Comparison of ENCODE assay signal across 10 cellular contexts in the genomic region with DNA sequence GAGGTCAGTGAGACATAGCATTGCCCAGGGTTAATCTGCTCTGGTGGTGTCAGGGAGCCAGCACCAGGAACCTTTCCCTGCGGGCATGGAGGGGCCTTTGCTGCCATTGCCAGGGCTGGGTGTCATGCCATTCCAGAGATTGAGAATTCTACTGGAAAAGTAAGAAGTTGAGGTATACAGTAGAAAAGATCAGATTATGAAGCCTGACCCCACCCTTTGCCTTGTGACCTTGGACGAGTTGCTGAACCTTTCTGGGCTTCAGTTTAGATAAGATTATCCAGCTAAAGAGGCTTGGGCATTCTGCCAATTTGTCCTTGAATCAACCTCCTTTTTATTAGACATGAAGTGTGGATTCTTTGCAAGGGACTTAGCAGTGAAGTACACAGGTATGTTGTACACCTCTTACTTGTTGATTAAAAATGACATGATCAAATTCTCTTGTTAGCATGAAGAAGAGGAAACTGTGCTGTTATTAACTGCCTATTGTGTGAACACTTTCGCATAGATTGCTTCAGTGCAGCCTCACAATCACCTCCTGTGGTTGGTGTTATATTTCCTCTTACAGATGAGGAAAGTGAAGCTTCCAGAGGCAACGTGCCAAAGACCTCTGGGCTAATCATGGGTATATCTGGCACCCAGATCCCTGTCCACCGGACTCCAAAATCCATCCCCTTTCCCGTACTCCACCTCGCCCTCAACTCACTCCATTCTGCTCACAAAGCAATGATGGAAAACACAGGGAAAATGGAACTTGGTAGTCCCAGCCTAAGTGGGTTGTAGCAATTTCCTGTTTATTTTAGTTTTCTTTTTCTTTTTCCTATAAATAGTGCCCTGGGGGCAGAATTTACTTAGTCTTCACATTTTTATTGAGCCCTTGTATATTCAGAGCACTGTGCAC.
DNase-seq lines count a peak whose midpoint lies in the region; ATAC-seq and TF ChIP-seq lines count a peak whose summit lies in the region.
"Had no signal": no experiment of that assay in that cellular context is flagged by ENCODE, and none has a peak within 500 bp of the region (broad histone marks: within the 10 kb centered on the region; RNA-seq: fewer than 3 reads in every experiment).

No MANE protein-coding gene starts in this region.

- H3K4me3 ChIP-seq in A673 (ENCODE audit: low read depth, low read length, poor library complexity, severe bottlenecking) (no peak overlapping the region), fibroblast of the aortic adventitia (ENCODE audit: low read depth, low read length) (no peak overlapping the region)

- H3K27ac ChIP-seq in A673 (ENCODE audit: low read depth, low read length, poor library complexity, severe bottlenecking) = peak overlapping the region; percentile 63

- POLR2A ChIA-PET in A673 (lab: Charles Lee; ENCODE audit: low non-redundant PET) = no interaction called here

- peaks cover 35% of the 10 kb centered on the region for H3K4me1 ChIP-seq in A673 (ENCODE audit: insufficient read depth, low read length, poor library complexity, severe bottlenecking)

- ATAC-seq in GM21576 (IDR thresholded peaks at IDR 0.05; ENCODE audit: unreplicated experiment) (no peak), GM18502 (IDR thresholded peaks at IDR 0.05; ENCODE audit: poor library complexity, unreplicated experiment) (no peak)

- CTCF ChIA-PET in A673 (lab: Charles Lee) = interaction anchor here (0.6 kb wide), 1 partner anchor 598 kb away, joined by 3 read pairs; no protein-coding TSS in a partner anchor

- no peaks in the 10 kb centered on the region for H3K36me3 ChIP-seq in A673 (ENCODE audit: insufficient read depth, low read length, poor library complexity, severe bottlenecking)

- TF ChIP-seq CTCF in A673 (conservative IDR thresholded peaks at IDR 0.05; ENCODE audit: low read depth, low read length) (no peak), fibroblast of the aortic adventitia (IDR thresholded peaks at IDR 0.05; ENCODE audit: insufficient read depth, low read length) (no peak)

- intact Hi-C loops in A673 (cut with micrococcal nuclease; ENCODE audit: unreplicated experiment) = no loop called here

- H3K27me3 ChIP-seq in A673 (replicated peaks; ENCODE audit: insufficient read depth, low read depth, low read length, poor library complexity) = no peaks in the 10 kb centered on the region

- no TSS peak for BruUV-seq in A673 (replicated peaks; lab: Mats Ljungman, UMichigan)

- DNase-seq in A673 (ENCODE audit: low spot score) (peak; percentile 72), H4 (ENCODE audit: low spot score) (peak; percentile 44), NOMO-1 treated with DMSO at 0.1 percent for 48 hours (lab: John Stamatoyannopoulos, UW; ENCODE audit: unreplicated experiment) (peak; percentile 76), fibroblast of the aortic adventitia (ENCODE audit: low read depth) (peak; percentile 21), middle frontal gyrus (ENCODE audit: extremely low spot score, low spot score) (no peak)
- DNase-seq in activated CD4-positive, alpha-beta T cell treated with anti-CD3 and anti-CD28 coated beads for 1 hour = no peak
- DNase-seq: activated CD4-positive, alpha-beta T cell treated with anti-CD3 and anti-CD28 coated beads, Interleukin-2, amount 10 ng/mL, durations not matched to agents 24 days and 14 days; Karpas-422 had no signal

- no peaks in the 10 kb centered on the region for H3K9me3 ChIP-seq in A673 (ENCODE audit: low read depth, low read length, poor library complexity, severe bottlenecking)

Comparison
In these comparisons a context has a peak if more than half of its experiments do, and no peak if none do; other contexts are left out.
1. DNase-seq: peak in A673 (single experiment), H4 (single experiment), NOMO-1 treated with DMSO at 0.1 percent for 48 hours (single experiment) and fibroblast of the aortic adventitia (single experiment); none in middle frontal gyrus (single experiment) and activated CD4-positive, alpha-beta T cell treated with anti-CD3 and anti-CD28 coated beads for 1 hour (single experiment).